22 cellular contexts compared by ENCODE assay signal in the genomic region with DNA sequence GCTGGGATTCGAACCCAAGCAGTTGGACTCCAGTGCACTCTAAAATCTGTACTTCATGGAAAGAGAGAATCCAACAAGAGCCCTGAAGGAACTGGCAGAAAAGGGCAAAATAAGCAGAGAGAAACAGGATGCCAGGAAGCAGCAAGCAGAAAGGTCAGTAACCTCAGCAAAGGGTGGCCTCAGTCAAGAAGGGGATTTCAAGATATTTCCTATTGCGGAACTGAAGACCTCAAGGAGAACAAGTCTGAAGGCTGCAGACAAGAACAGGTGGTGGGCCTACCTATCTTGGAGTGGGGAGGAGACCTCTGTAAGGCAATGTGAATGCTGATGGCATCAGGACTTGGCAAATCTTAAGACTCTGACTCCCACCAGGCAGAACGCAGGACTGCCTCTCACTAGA. TPM values are rescaled to one million over a fixed set of nuclear protein-coding genes. Genes with fewer than 3 reads are reported as not detected.
DNase-seq lines count a peak whose midpoint lies in the region; ATAC-seq and TF ChIP-seq lines count a peak whose summit lies in the region.
"Had no signal": no experiment of that assay in that cellular context is flagged by ENCODE, and none has a peak within 500 bp of the region (broad histone marks: within the 10 kb centered on the region; RNA-seq: fewer than 3 reads in every experiment).

No MANE protein-coding gene starts in this region.

- ATAC-seq in GM18511 (IDR thresholded peaks at IDR 0.05; ENCODE audit: unreplicated experiment): peak; percentile 45
- peak; percentile 49 for ATAC-seq in GM21529 (IDR thresholded peaks at IDR 0.05; ENCODE audit: unreplicated experiment)
- ATAC-seq in HG03060 (IDR thresholded peaks at IDR 0.05; ENCODE audit: low read depth, unreplicated experiment): peak; percentile 27

- no peaks in the 10 kb centered on the region for H3K9me3 ChIP-seq in neural progenitor cell (ENCODE audit: low read depth)
- H3K9me3 ChIP-seq: body of pancreas, SJSA1, vagina had no signal

- no peaks in the 10 kb centered on the region for H3K4me1 Mint-ChIP-seq in neural progenitor cell

- H3F3A ChIP-seq in neural progenitor cell (ENCODE audit: low read depth): no peaks in the 10 kb centered on the region

- H3K36me3 Mint-ChIP-seq in neural progenitor cell: peaks cover 2% of the 10 kb centered on the region
- H3K36me3 Mint-ChIP-seq: natural killer cell had no signal

- H3K27ac Mint-ChIP-seq in neural progenitor cell: no peak overlapping the region
- H3K27ac Mint-ChIP-seq: activated CD8-positive, alpha-beta T cell treated with anti-CD3 and anti-CD28 coated beads for 36 hours; activated naive CD8-positive, alpha-beta T cell; CD4-positive, alpha-beta T cell; natural killer cell; progenitor cell of endocrine pancreas had no signal

- H3K9ac ChIP-seq in neural progenitor cell: no peak overlapping the region

- H3K36me3 ChIP-seq in neural progenitor cell: no peaks in the 10 kb centered on the region
- H3K36me3 ChIP-seq: SJSA1, vagina had no signal

- DNase-seq in NCI-H524 (lab: John Stamatoyannopoulos, UW): no peak
- no peak for DNase-seq in DMS79 (lab: John Stamatoyannopoulos, UW)
- no peak for DNase-seq in neural progenitor cell (ENCODE audit: low spot score)
- no peak for DNase-seq in NAMALWA (ENCODE audit: low spot score)
- DNase-seq: NCI-H774 had no signal

- no peaks in the 10 kb centered on the region for H3K27me3 Mint-ChIP-seq in neural progenitor cell (ENCODE audit: insufficient read depth, low read depth)
- H3K27me3 Mint-ChIP-seq: activated CD8-positive, alpha-beta T cell treated with anti-CD3 and anti-CD28 coated beads for 36 hours; activated naive CD8-positive, alpha-beta T cell; CD4-positive, alpha-beta T cell; progenitor cell of endocrine pancreas had no signal

- no peaks in the 10 kb centered on the region for H3K4me1 ChIP-seq in neural progenitor cell
- H3K4me1 ChIP-seq: body of pancreas, vagina had no signal

- no peaks in the 10 kb centered on the region for H3K79me2 ChIP-seq in neural progenitor cell (ENCODE audit: low read depth)

- no peak overlapping the region for H3K4me3 Mint-ChIP-seq in neural progenitor cell
- H3K4me3 Mint-ChIP-seq: activated CD8-positive, alpha-beta T cell treated with anti-CD3 and anti-CD28 coated beads for 36 hours; activated naive CD8-positive, alpha-beta T cell; activated T-cell treated with anti-CD3 and anti-CD28 coated beads, Interleukin-2, amount 50 U/mL, for 4 hours; CD4-positive, alpha-beta T cell; natural killer cell had no signal

- TF ChIP-seq CTCF in neural progenitor cell (IDR thresholded peaks at IDR 0.05): no peak

- no peaks in the 10 kb centered on the region for H3K27me3 ChIP-seq in neural progenitor cell
- H3K27me3 ChIP-seq: body of pancreas, foreskin keratinocyte, SJSA1, vagina had no signal

- H3K4me3 ChIP-seq in neural progenitor cell: no peak overlapping the region
- H3K4me3 ChIP-seq: body of pancreas, coronary artery, SJSA1, skin epidermis, vagina had no signal

- no peak overlapping the region for H2AFZ ChIP-seq in neural progenitor cell (replicated peaks)

- no peaks in the 10 kb centered on the region for H3K9me3 Mint-ChIP-seq in neural progenitor cell
- H3K9me3 Mint-ChIP-seq: activated CD8-positive, alpha-beta T cell treated with anti-CD3 and anti-CD28 coated beads for 36 hours; activated T-cell treated with anti-CD3 and anti-CD28 coated beads, Interleukin-2, amount 50 U/mL, for 4 hours; CD4-positive, alpha-beta T cell; natural killer cell had no signal

- H3K27ac ChIP-seq in cingulate gyrus (ENCODE audit: low read depth, low read length) (peak overlapping the region; percentile 5), neural progenitor cell (no peak overlapping the region)
- H3K27ac ChIP-seq: body of pancreas, coronary artery, epithelial cell of prostate, foreskin keratinocyte, SJSA1, skin epidermis, vagina had no signal

- no peak overlapping the region for H3K4me2 ChIP-seq in neural progenitor cell

- no peaks in the 10 kb centered on the region for H4K20me1 ChIP-seq in neural progenitor cell (ENCODE audit: low read depth)

RNA-seq across cellular contexts. Expression of a gene that starts 20.1 kb away (rescaled TPM):
- total RNA-seq in neural progenitor cell (ENCODE audit: low replicate concordance): 11.0 and 19.1 TPM in 2 replicates

RNA-seq across cellular contexts. Expression of a gene that starts 48.2 kb away (rescaled TPM):
- total RNA-seq in neural progenitor cell (ENCODE audit: low replicate concordance): 14.8 and 21.2 TPM in 2 replicates

RNA-seq across cellular contexts. Expression of a gene that starts 48.3 kb away (rescaled TPM):
- 17.9 and 19.6 TPM in 2 replicates for total RNA-seq in neural progenitor cell (ENCODE audit: low replicate concordance)
- total RNA-seq: vagina had no signal
